8 cellular contexts compared by ENCODE assay signal in genomic region chr11:93197383-93198220, GRCh38. TPM values are rescaled to one million over a fixed set of nuclear protein-coding genes. Genes with fewer than 3 reads are reported as not detected.
A peak's percentile ranks its signal among the peaks of the same experiment; 100 is the strongest.
DNase-seq lines count a peak whose midpoint lies in the region; FAIRE-seq and TF ChIP-seq lines count a peak whose summit lies in the region.

SLC36A4 (minus strand) TSS chr11:93197991; CDS start chr11:93197832, 159 bp downstream.

- H4K91ac ChIP-seq in H9 (ENCODE audit: insufficient read length, low read depth, low read length), result no peak within 1 kb of the TSS
- no peak within 1 kb of the TSS for H4K91ac ChIP-seq in neuronal stem cell (ENCODE audit: low read depth, low read length, poor library complexity)

- H2AK5ac ChIP-seq in H9 (ENCODE audit: insufficient read length, low read length) (no peak within 1 kb of the TSS), neuronal stem cell (ENCODE audit: low read depth, low read length) (no peak within 1 kb of the TSS)

- peak within 1 kb of the TSS; percentile 33 for H2AFZ ChIP-seq in H9 (ENCODE audit: low read length)
- peak within 1 kb of the TSS; percentile 92 for H2AFZ ChIP-seq in neuronal stem cell (ENCODE audit: low read length)

- H3K27me3 ChIP-seq in H9 (ENCODE audit: insufficient read depth, low read length) (no peaks in the 10 kb centered on the region), neuronal stem cell (ENCODE audit: control insufficient read depth in 3 of 3, insufficient read depth in 3 of 3, low read depth in 1 of 3, low read length in 3 of 3) (no peaks in the 10 kb centered on the region), subcutaneous abdominal adipose tissue (ENCODE audit: control insufficient read depth in 5 of 5, insufficient read depth in 4 of 5, low read length in 5 of 5) (no peaks in the 10 kb centered on the region)

- H2BK12ac ChIP-seq in H9 (ENCODE audit: insufficient read length, low read depth, low read length) (no peak within 1 kb of the TSS), neuronal stem cell (ENCODE audit: low read length) (no peak within 1 kb of the TSS)

- H2BK20ac ChIP-seq in H9 (ENCODE audit: low read depth, low read length, poor library complexity, severe bottlenecking), result no peak within 1 kb of the TSS

- H3K4me1 ChIP-seq in ES-I3 (ENCODE audit: insufficient read depth, low read length) (no peaks in the 10 kb centered on the region), H9 (ENCODE audit: insufficient read depth, low read length) (no peaks in the 10 kb centered on the region), neuronal stem cell (ENCODE audit: control insufficient read depth in 2 of 2, insufficient read depth in 1 of 2, low read depth in 1 of 2, low read length in 2 of 2) (peaks cover 3 to 5% of the 10 kb centered on the region in 2 donors), subcutaneous abdominal adipose tissue (ENCODE audit: control insufficient read depth in 5 of 5, insufficient read depth in 5 of 5, low read length in 5 of 5) (peaks cover 0 to 17% (median 14%) of the 10 kb centered on the region in 5 donors)

- peak within 1 kb of the TSS; percentile 54 for H4K5ac ChIP-seq in H9 (ENCODE audit: insufficient read length, low read depth, low read length)

- H3K27me3 Mint-ChIP-seq in H9 (ENCODE audit: low read depth), result no peaks in the 10 kb centered on the region

- no peak for TF ChIP-seq CTCF in H9 (conservative IDR thresholded peaks at IDR 0.05)

- peaks cover 13 to 24% of the 10 kb centered on the region in 2 experiments for H3K4me1 Mint-ChIP-seq in H9

- H3K4me2 ChIP-seq in H9 (ENCODE audit: insufficient read depth, insufficient read length, low read length) (peak within 1 kb of the TSS; percentile 74), neuronal stem cell (ENCODE audit: insufficient read depth, low read length, poor library complexity, severe bottlenecking) (peak within 1 kb of the TSS; percentile 64)

- H3K9me3 ChIP-seq in ES-I3 (ENCODE audit: control insufficient read depth, insufficient read depth, low read length) (no peaks in the 10 kb centered on the region), H9 (ENCODE audit: control insufficient read depth, low read depth, low read length) (no peaks in the 10 kb centered on the region), neuronal stem cell (replicated peaks in 1 of 2; ENCODE audit: control insufficient read depth in 2 of 2, insufficient read depth in 1 of 2, low read depth in 1 of 2, low read length in 2 of 2) (peaks cover 0 to 18% of the 10 kb centered on the region in 2 donors), subcutaneous abdominal adipose tissue (ENCODE audit: control insufficient read depth in 5 of 5, low read length in 5 of 5) (no peaks in the 10 kb centered on the region)

- H3K23ac ChIP-seq in H9 (ENCODE audit: insufficient read length, low read depth, low read length), result no peak within 1 kb of the TSS
- H3K23ac ChIP-seq in neuronal stem cell (ENCODE audit: low read depth, low read length, poor library complexity), result peak within 1 kb of the TSS; percentile 94

- H3K36me3 Mint-ChIP-seq in H9 (ENCODE audit: insufficient read depth in 1 of 3, low read depth in 3 of 3), result no peaks in the 10 kb centered on the region; a peak in 1 of 7 replicates

- H2BK120ac ChIP-seq in H9 (ENCODE audit: low read depth, low read length, poor library complexity, severe bottlenecking), result peak within 1 kb of the TSS; percentile 38
- H2BK120ac ChIP-seq in neuronal stem cell (ENCODE audit: low read depth, low read length), result peak within 1 kb of the TSS; percentile 100

- H3K18ac ChIP-seq in H9 (ENCODE audit: insufficient read length, low read depth, low read length) (peak within 1 kb of the TSS; percentile 84), neuronal stem cell (ENCODE audit: low read length) (peak within 1 kb of the TSS; percentile 100)

- H3K56ac ChIP-seq in H9 (ENCODE audit: insufficient read length, low read depth, low read length), result no peak within 1 kb of the TSS

- H3K4ac ChIP-seq in H9 (ENCODE audit: low read depth, low read length) (no peak within 1 kb of the TSS; the same call in 1 of the 2 replicates), neuronal stem cell (ENCODE audit: low read length) (peak within 1 kb of the TSS; percentile 92)

- H4K8ac ChIP-seq in H9 (replicated peaks; ENCODE audit: insufficient read length, low read depth, low read length) (no peak within 1 kb of the TSS), neuronal stem cell (ENCODE audit: low read depth, low read length) (no peak within 1 kb of the TSS)

- peaks cover 4% of the 10 kb centered on the region for H3K23me2 ChIP-seq in H9 (ENCODE audit: insufficient read length, low read depth, low read length, poor library complexity, severe bottlenecking)

- H3T11ph ChIP-seq in H9 (ENCODE audit: low read length), result no peak within 1 kb of the TSS

- H3K14ac ChIP-seq in H9 (ENCODE audit: insufficient read depth, low read length), result peak within 1 kb of the TSS; percentile 87
- H3K14ac ChIP-seq in neuronal stem cell (ENCODE audit: low read length), result peak within 1 kb of the TSS; percentile 99

- peak within 1 kb of the TSS; percentile 89 to 94 for H3K4me3 Mint-ChIP-seq in H9

- H2BK15ac ChIP-seq in H9 (ENCODE audit: low read depth, low read length) (no peak within 1 kb of the TSS), neuronal stem cell (ENCODE audit: low read length) (no peak within 1 kb of the TSS)

- H3K9me3 Mint-ChIP-seq in H9, result no peaks in the 10 kb centered on the region

- H3K79me2 ChIP-seq in H9 (ENCODE audit: insufficient read depth, low read length), result no peaks in the 10 kb centered on the region; the same call in 1 of the 2 replicates

- FAIRE-seq in frontal cortex (lab: Jason Lieb, UNC), result no peak

- peak within 1 kb of the TSS; percentile 98 to 99 (median 99) for H3K27ac Mint-ChIP-seq in H9

- no peaks in the 10 kb centered on the region for H3K79me1 ChIP-seq in H9 (ENCODE audit: insufficient read depth, low read depth, low read length, poor library complexity, severe bottlenecking)
- no peaks in the 10 kb centered on the region for H3K79me1 ChIP-seq in neuronal stem cell (ENCODE audit: low read depth, low read length)

- WGBS in H9 (ENCODE audit: extremely low coverage, insufficient read length, low lambda C conversion rate), result no CpG with 5 or more reads among the region's 82 CpGs
- no CpG with 5 or more reads among the region's 82 CpGs for WGBS in neuronal stem cell (ENCODE audit: extremely low coverage in 2 of 2, insufficient read length in 2 of 2, insufficient replicate concordance in 1 of 2), 2 donors

- peak within 1 kb of the TSS; percentile 74 for H3K27ac ChIP-seq in H9 (ENCODE audit: insufficient read length, low read depth, low read length)
- peak within 1 kb of the TSS; percentile 90 for H3K27ac ChIP-seq in neuronal stem cell (replicated peaks; ENCODE audit: low read length)
- H3K27ac ChIP-seq in subcutaneous abdominal adipose tissue (ENCODE audit: low read depth, low read length), result peak within 1 kb of the TSS; percentile 88

- H3K36me3 ChIP-seq in ES-I3 (ENCODE audit: insufficient read depth, low read length), result no peaks in the 10 kb centered on the region
- peaks cover 0 to 3% of the 10 kb centered on the region in 2 donors for H3K36me3 ChIP-seq in neuronal stem cell (replicated peaks in 1 of 2; ENCODE audit: control insufficient read depth in 2 of 2, insufficient read depth in 2 of 2, low read length in 2 of 2)
- no peaks in the 10 kb centered on the region for H3K36me3 ChIP-seq in subcutaneous abdominal adipose tissue (ENCODE audit: control insufficient read depth in 5 of 5, insufficient read depth in 5 of 5, low read length in 5 of 5)

- peak within 1 kb of the TSS; percentile 78 for H3K9ac ChIP-seq in ES-I3 (ENCODE audit: low read depth, low read length)
- H3K9ac ChIP-seq in H9 (ENCODE audit: extremely low read depth, insufficient read length, low read length), result peak within 1 kb of the TSS; percentile 86
- peak within 1 kb of the TSS; percentile 99 for H3K9ac ChIP-seq in neuronal stem cell (ENCODE audit: low read depth, low read length, poor library complexity)
- peak within 1 kb of the TSS; percentile 63 to 95 (median 91) for H3K9ac ChIP-seq in subcutaneous abdominal adipose tissue (ENCODE audit: low read length in 5 of 5)

- DNase-seq in H9 (peak; percentile 96), M059J (ENCODE audit: low read depth) (peak; percentile 96), SIG-M5 treated with dmso at 0.1 percent for 504 hours (lab: John Stamatoyannopoulos, UW; ENCODE audit: unreplicated experiment) (peak; percentile 90), frontal cortex (ENCODE audit: low spot score in 2 of 2) (peak; percentile 68 to 75), neuronal stem cell (ENCODE audit: low spot score) (peak; percentile 93)
- DNase-seq in activated naive CD4-positive, alpha-beta T cell treated with Interleukin-2 at 50 U/mL for 16 hours, result peak; percentile 87

- H3K4me3 ChIP-seq in neuronal stem cell (ENCODE audit: low read length in 2 of 2) (peak within 1 kb of the TSS; percentile 88 to 96), subcutaneous abdominal adipose tissue (ENCODE audit: low read depth in 1 of 5, low read length in 5 of 5) (peak within 1 kb of the TSS; percentile 83 to 90 (median 87))

- H2BK5ac ChIP-seq in H9 (ENCODE audit: insufficient read length, low read length) (no peak within 1 kb of the TSS), neuronal stem cell (ENCODE audit: low read length) (peak within 1 kb of the TSS; percentile 77)

- no peaks in the 10 kb centered on the region for H4K20me1 ChIP-seq in H9 (ENCODE audit: control insufficient read depth, insufficient read depth, insufficient read length)

RNA-seq across cellular contexts. Expression of gene SLC36A4, which starts in this region (rescaled TPM):
- total RNA-seq in H9 (2021) (30.0 and 33.3 TPM in 2 replicates), frontal cortex (26.5 TPM)
- 11.1 and 12.0 TPM in 2 replicates for total RNA-seq in M059J (2014; rRNA removed; shearing (Covaris generic))
- 26.7 TPM for polyA plus RNA-seq in neuronal stem cell (2013, experiment 1 of 2)
- 27.3 TPM for polyA plus RNA-seq in neuronal stem cell (2013, experiment 2 of 2)

Comparison
In these comparisons a context has a peak if more than half of its experiments do, and no peak if none do; other contexts are left out.
1. Peak in every context shown above with its lines: DNase-seq, H3K4me3 ChIP-seq and H3K27ac ChIP-seq.